ENCODE assay signal across 20 cellular contexts in the genomic region with DNA sequence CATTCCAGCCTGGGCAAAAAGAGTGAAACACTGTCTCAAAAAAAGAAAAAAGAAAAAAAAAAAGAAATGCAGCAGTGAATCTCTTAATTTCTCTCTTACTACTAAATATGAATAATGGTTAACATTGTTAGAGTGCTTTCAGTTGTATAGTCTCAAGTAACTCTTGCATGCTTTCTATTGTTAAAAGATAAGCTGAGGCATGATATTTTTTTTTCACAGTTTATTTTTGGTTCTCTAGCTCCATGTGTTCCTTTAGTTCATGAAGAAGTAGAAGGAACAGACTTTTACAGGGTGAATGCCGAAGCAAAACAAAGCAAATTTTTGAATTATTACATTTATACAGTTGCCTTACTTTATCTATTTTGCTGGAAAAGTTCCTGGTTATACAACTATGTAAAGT.
DNase-seq lines count a peak whose midpoint lies in the region; ATAC-seq and TF ChIP-seq lines count a peak whose summit lies in the region.
"Had no signal": no experiment of that assay in that cellular context is flagged by ENCODE, and none has a peak within 500 bp of the region (broad histone marks: within the 10 kb centered on the region; RNA-seq: fewer than 3 reads in every experiment).

No MANE protein-coding gene starts in this region.

- DNase-seq in Right ventricle myocardium superior (no peak), left ventricle myocardium inferior (no peak), left ventricle myocardium superior (no peak), right atrium auricular region (ENCODE audit: low spot score) (no peak), neuronal stem cell (ENCODE audit: low spot score) (no peak)
- DNase-seq in effector memory CD4-positive, alpha-beta T cell = no peak
- DNase-seq: AML-193; Caco-2; Calu3; CD4-positive, alpha-beta T cell; CD8-positive, alpha-beta T cell; DMS79; DND-41; EL; GDM1 had no signal

- no peak overlapping the region for H2BK12ac ChIP-seq in neuronal stem cell (ENCODE audit: low read length)

- H3K36me3 ChIP-seq in left ventricle myocardium inferior = no peaks in the 10 kb centered on the region
- no peaks in the 10 kb centered on the region for H3K36me3 ChIP-seq in right atrium auricular region
- H3K36me3 ChIP-seq in neuronal stem cell (replicated peaks in 1 of 2; ENCODE audit: control insufficient read depth in 2 of 2, insufficient read depth in 2 of 2, low read length in 2 of 2) = no peaks in the 10 kb centered on the region
- H3K36me3 ChIP-seq in effector memory CD4-positive, alpha-beta T cell (ENCODE audit: control insufficient read depth, insufficient read depth, low read length) = no peaks in the 10 kb centered on the region
- H3K36me3 ChIP-seq: BLaER1 treated with 17β-estradiol and CSF1 and Interleukin-3, amounts not matched to agents 10 nM and 100 nM had no signal

- no CpG with 5 or more reads among the region's 1 CpG for WGBS in neuronal stem cell (ENCODE audit: extremely low coverage in 2 of 2, insufficient read length in 2 of 2, insufficient replicate concordance in 1 of 2), 2 donors

- no peak overlapping the region for H4K91ac ChIP-seq in neuronal stem cell (ENCODE audit: low read depth, low read length, poor library complexity)

- H3K9ac ChIP-seq in neuronal stem cell (ENCODE audit: low read depth, low read length, poor library complexity) = no peak overlapping the region
- H3K9ac ChIP-seq: BLaER1 treated with 17β-estradiol and CSF1 and Interleukin-3, amounts not matched to agents 10 nM and 100 nM had no signal

- intact Hi-C loops in Right ventricle myocardium superior (cut with DNase I) (no loop called here), left ventricle myocardium inferior (cut with micrococcal nuclease) (no loop called here), left ventricle myocardium superior (cut with micrococcal nuclease) (no loop called here)

- H3K27me3 ChIP-seq in left ventricle myocardium inferior (ENCODE audit: low read depth) = no peaks in the 10 kb centered on the region
- no peaks in the 10 kb centered on the region for H3K27me3 ChIP-seq in right atrium auricular region
- H3K27me3 ChIP-seq in neuronal stem cell (ENCODE audit: control insufficient read depth in 3 of 3, insufficient read depth in 3 of 3, low read depth in 1 of 3, low read length in 3 of 3) = no peaks in the 10 kb centered on the region
- no peaks in the 10 kb centered on the region for H3K27me3 ChIP-seq in effector memory CD4-positive, alpha-beta T cell (replicated peaks; ENCODE audit: control insufficient read depth, insufficient read depth, low read length, poor library complexity, severe bottlenecking)
- H3K27me3 ChIP-seq: BLaER1 treated with 17β-estradiol and CSF1 and Interleukin-3, amounts not matched to agents 10 nM and 100 nM had no signal

- no peaks in the 10 kb centered on the region for H3K9me3 ChIP-seq in left ventricle myocardium inferior (replicated peaks)
- H3K9me3 ChIP-seq in right atrium auricular region = no peaks in the 10 kb centered on the region
- no peaks in the 10 kb centered on the region for H3K9me3 ChIP-seq in neuronal stem cell (replicated peaks in 1 of 2; ENCODE audit: control insufficient read depth in 2 of 2, insufficient read depth in 1 of 2, low read depth in 1 of 2, low read length in 2 of 2)
- no peaks in the 10 kb centered on the region for H3K9me3 ChIP-seq in effector memory CD4-positive, alpha-beta T cell (ENCODE audit: control insufficient read depth, low read length)
- H3K9me3 ChIP-seq: A549; BLaER1 treated with 17β-estradiol and CSF1 and Interleukin-3, amounts not matched to agents 10 nM and 100 nM; Caco-2 had no signal

- H3K4me2 ChIP-seq in neuronal stem cell (ENCODE audit: insufficient read depth, low read length, poor library complexity, severe bottlenecking) = no peak overlapping the region
- H3K4me2 ChIP-seq: A549; BLaER1 treated with 17β-estradiol and CSF1 and Interleukin-3, amounts not matched to agents 10 nM and 100 nM had no signal

- H2AK5ac ChIP-seq in neuronal stem cell (ENCODE audit: low read depth, low read length) = no peak overlapping the region

- H3K18ac ChIP-seq in neuronal stem cell (ENCODE audit: low read length) = no peak overlapping the region

- no peak overlapping the region for H3K23ac ChIP-seq in neuronal stem cell (ENCODE audit: low read depth, low read length, poor library complexity)

- no peaks in the 10 kb centered on the region for H3K79me1 ChIP-seq in neuronal stem cell (ENCODE audit: low read depth, low read length)

- no peak overlapping the region for H2BK5ac ChIP-seq in neuronal stem cell (ENCODE audit: low read length)

- H3K4me3 ChIP-seq in left ventricle myocardium inferior (no peak overlapping the region), right atrium auricular region (no peak overlapping the region), neuronal stem cell (ENCODE audit: low read length in 2 of 2) (no peak overlapping the region)
- H3K4me3 ChIP-seq in effector memory CD4-positive, alpha-beta T cell (ENCODE audit: insufficient read depth, low read depth, low read length, poor library complexity, severe bottlenecking) = no peak overlapping the region
- H3K4me3 ChIP-seq: A549; BLaER1 treated with 17β-estradiol and CSF1 and Interleukin-3, amounts not matched to agents 10 nM and 100 nM; GM12878 had no signal

- TF ChIP-seq CTCF in left ventricle myocardium inferior (IDR thresholded peaks at IDR 0.05; ENCODE audit: borderline replicate concordance) = no peak
- TF ChIP-seq CTCF in right atrium auricular region (IDR thresholded peaks at IDR 0.05) = no peak

- H2BK15ac ChIP-seq in neuronal stem cell (ENCODE audit: low read length) = no peak overlapping the region

- H3K4ac ChIP-seq in neuronal stem cell (ENCODE audit: low read length) = no peak overlapping the region

- H3K27ac ChIP-seq in left ventricle myocardium inferior (replicated peaks) = no peak overlapping the region
- H3K27ac ChIP-seq in right atrium auricular region = no peak overlapping the region
- no peak overlapping the region for H3K27ac ChIP-seq in neuronal stem cell (replicated peaks; ENCODE audit: low read length)
- H3K27ac ChIP-seq in effector memory CD4-positive, alpha-beta T cell (ENCODE audit: insufficient read depth, low read length, poor library complexity, severe bottlenecking) = no peak overlapping the region
- H3K27ac ChIP-seq: 22Rv1; A549; BLaER1 treated with 17β-estradiol and CSF1 and Interleukin-3, amounts not matched to agents 10 nM and 100 nM; C4-2B had no signal

- no peak overlapping the region for H3K14ac ChIP-seq in neuronal stem cell (ENCODE audit: low read length)

- H4K8ac ChIP-seq in neuronal stem cell (ENCODE audit: low read depth, low read length) = no peak overlapping the region

- peak; percentile 78 for ATAC-seq in Right ventricle myocardium superior (ENCODE audit: poor library complexity)
- peak; percentile 70 for ATAC-seq in left ventricle myocardium superior
- ATAC-seq: A549; CD8-positive, alpha-beta T cell; GM12878 had no signal

- peak overlapping the region; percentile 43 for H2AFZ ChIP-seq in neuronal stem cell (ENCODE audit: low read length)

- H3K4me1 ChIP-seq in left ventricle myocardium inferior (peaks cover 6% of the 10 kb centered on the region), right atrium auricular region (no peaks in the 10 kb centered on the region), neuronal stem cell (ENCODE audit: control insufficient read depth in 2 of 2, insufficient read depth in 1 of 2, low read depth in 1 of 2, low read length in 2 of 2) (no peaks in the 10 kb centered on the region)
- H3K4me1 ChIP-seq in effector memory CD4-positive, alpha-beta T cell (ENCODE audit: control insufficient read depth, insufficient read depth, low read length, poor library complexity, severe bottlenecking) = no peaks in the 10 kb centered on the region
- H3K4me1 ChIP-seq: A549; BLaER1 treated with 17β-estradiol and CSF1 and Interleukin-3, amounts not matched to agents 10 nM and 100 nM; Caco-2 had no signal

- no peak overlapping the region for H2BK120ac ChIP-seq in neuronal stem cell (ENCODE audit: low read depth, low read length)
